19 cellular contexts compared by ENCODE assay signal in the genomic region with DNA sequence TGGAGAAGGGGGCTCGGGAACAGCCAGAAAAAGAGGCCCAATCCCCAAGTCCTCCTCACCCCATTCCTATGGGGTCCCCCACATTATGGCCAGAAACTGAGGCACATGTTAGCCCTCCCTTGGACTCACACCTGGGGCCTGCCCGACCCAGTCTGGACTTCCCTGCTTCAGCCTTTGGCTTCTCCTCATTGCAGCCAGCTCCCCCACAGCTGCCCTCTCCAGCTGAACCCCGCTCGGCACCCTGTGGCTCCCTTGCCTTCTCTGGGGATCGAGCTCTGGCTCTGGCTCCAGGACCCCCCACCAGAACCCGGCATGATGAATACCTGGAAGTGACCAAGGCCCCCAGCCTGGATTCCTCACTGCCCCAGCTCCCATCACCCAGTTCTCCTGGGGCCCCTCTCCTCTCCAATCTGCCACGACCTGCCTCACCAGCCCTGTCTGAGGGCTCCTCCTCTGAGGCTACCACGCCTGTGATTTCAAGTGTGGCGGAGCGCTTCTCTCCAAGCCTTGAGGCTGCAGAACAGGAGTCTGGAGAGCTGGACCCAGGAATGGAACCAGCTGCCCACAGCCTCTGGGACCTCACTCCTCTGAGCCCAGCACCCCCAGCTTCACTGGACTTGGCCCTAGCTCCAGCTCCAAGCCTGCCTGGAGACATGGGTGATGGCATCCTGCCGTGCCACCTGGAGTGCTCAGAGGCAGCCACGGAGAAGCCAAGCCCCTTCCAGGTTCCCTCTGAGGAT. TPM values are rescaled to one million over a fixed set of nuclear protein-coding genes. Genes with fewer than 3 reads are reported as not detected.
DNase-seq lines count a peak whose midpoint lies in the region; ATAC-seq, FAIRE-seq and TF ChIP-seq lines count a peak whose summit lies in the region.
"Had no signal": no experiment of that assay in that cellular context is flagged by ENCODE, and none has a peak within 500 bp of the region (broad histone marks: within the 10 kb centered on the region; RNA-seq: fewer than 3 reads in every experiment).

No MANE protein-coding gene starts in this region.

- no peak for TF ChIP-seq POLR2A in K562 (conservative IDR thresholded peaks at IDR 0.05)

- no peak overlapping the region for H3K4me3 ChIP-seq in K562

- no peak for DNase-seq in activated naive CD4-positive, alpha-beta T cell treated with anti-CD3 and anti-CD28 coated beads, Interleukin-2, amount 50 U/mL, for 72 hours (ENCODE audit: low spot score in 2 of 2)
- DNase-seq in activated naive CD4-positive, alpha-beta T cell treated with anti-CD3 and anti-CD28 coated beads, Interleukin-2, amount 50 U/mL, for 16 hours, result no peak
- peak in 1 of 4 experiments; percentile 2 for DNase-seq in K562 (ENCODE audit: extremely low read depth in 1 of 4, low spot score in 3 of 4)
- peak; percentile 68 for DNase-seq in mesenteric fat pad (ENCODE audit: low spot score)
- DNase-seq in stimulated activated naive B cell treated with anti-CD40 and anti-IgM and Interleukin-4, amounts not matched to agents 10 μg/mL and 1 μg/mL and 100 μg/mL, for 72 hours, result no peak
- no peak for DNase-seq in WTC11 (ENCODE audit: low spot score)
- DNase-seq: COR-L47, DMS153, DMS79 treated with DMSO at 0.1 percent for 48 hours, EL had no signal

- TF ChIP-seq RAD21 in K562 (CRISPR knock-in tag; conservative IDR thresholded peaks at IDR 0.05 in 1 of 2, IDR thresholded peaks at IDR 0.05 in 1 of 2), result no peak

- TF ChIP-seq CTCF in K562 (IDR thresholded peaks at IDR 0.05 in 2 of 3, conservative IDR thresholded peaks at IDR 0.05 in 1 of 3; ENCODE audit: insufficient read depth in 2 of 3, low read depth in 1 of 3, low read length in 3 of 3) (no peak), WTC11 (IDR thresholded peaks at IDR 0.05) (no peak)

- H3K27me3 Mint-ChIP-seq in stimulated activated naive B cell treated with anti-CD40 and anti-IgM and Interleukin-4, amounts not matched to agents 10 μg/mL and 1 μg/mL and 100 μg/mL, for 72 hours, result no peaks in the 10 kb centered on the region
- peaks cover 3% of the 10 kb centered on the region; the same call in 1 of the 2 replicates for H3K27me3 Mint-ChIP-seq in WTC11 (ENCODE audit: low read depth)

- FAIRE-seq in K562 (lab: Jason Lieb, UNC), result no peak
- FAIRE-seq: D721Med, G401.6, GM12892, H54 had no signal

- H3K27ac Mint-ChIP-seq in activated naive CD4-positive, alpha-beta T cell treated with anti-CD3 and anti-CD28 coated beads, Interleukin-2, amount 50 U/mL, for 72 hours, result peak overlapping the region; percentile 35 to 57
- peak overlapping the region; percentile 33 for H3K27ac Mint-ChIP-seq in stimulated activated naive B cell treated with anti-CD40 and anti-IgM and Interleukin-4, amounts not matched to agents 10 μg/mL and 1 μg/mL and 100 μg/mL, for 72 hours
- no peak overlapping the region for H3K27ac Mint-ChIP-seq in WTC11
- H3K27ac Mint-ChIP-seq: CD14-positive monocyte; CD8-positive, alpha-beta T cell had no signal

- no TSS peak for BruUV-seq in K562 (replicated peaks; lab: Mats Ljungman, UMichigan)

- H3K9me3 Mint-ChIP-seq in activated naive CD4-positive, alpha-beta T cell treated with anti-CD3 and anti-CD28 coated beads, Interleukin-2, amount 50 U/mL, for 72 hours, result no peaks in the 10 kb centered on the region
- no peaks in the 10 kb centered on the region for H3K9me3 Mint-ChIP-seq in stimulated activated naive B cell treated with anti-CD40 and anti-IgM and Interleukin-4, amounts not matched to agents 10 μg/mL and 1 μg/mL and 100 μg/mL, for 72 hours
- H3K9me3 Mint-ChIP-seq in WTC11, result no peaks in the 10 kb centered on the region
- H3K9me3 Mint-ChIP-seq: CD14-positive monocyte; CD8-positive, alpha-beta T cell had no signal

- in situ Hi-C loops in K562 (cut with MboI), result no loop called here

- H3K9me3 ChIP-seq in K562 (replicated peaks; ENCODE audit: control insufficient read depth, insufficient read depth, low read depth, low read length), result no peaks in the 10 kb centered on the region

- no peak overlapping the region for H3K4me2 ChIP-seq in K562 (ENCODE audit: insufficient read depth, low read length)

- H3K36me3 ChIP-seq in K562 (ENCODE audit: control insufficient read depth, insufficient read depth, low read length), result peaks cover 36% of the 10 kb centered on the region; the same call in 2 of the 3 replicates

- no peak for ATAC-seq in activated naive CD4-positive, alpha-beta T cell treated with anti-CD3 and anti-CD28 coated beads, Interleukin-2, amount 50 U/mL, for 72 hours
- ATAC-seq in K562 (no peak), GM21723 (IDR thresholded peaks at IDR 0.05; ENCODE audit: unreplicated experiment) (no peak), GM19397 (IDR thresholded peaks at IDR 0.05; ENCODE audit: unreplicated experiment) (no peak), WTC11 (no peak)
- no peak for ATAC-seq in stimulated activated naive B cell treated with anti-CD40 and anti-IgM and Interleukin-4, amounts not matched to agents 10 μg/mL and 1 μg/mL and 100 μg/mL, for 72 hours (replicated peaks)
- ATAC-seq: CD8-positive, alpha-beta T cell had no signal

- no peaks in the 10 kb centered on the region for H3K79me2 ChIP-seq in K562 (ENCODE audit: control insufficient read depth, insufficient read depth, low read length)

- H3K9ac ChIP-seq in K562 (ENCODE audit: insufficient read depth in 1 of 2, low read depth in 2 of 2, low read length in 2 of 2), result peak overlapping the region in 1 of 2 experiments; percentile 31; a peak in 1 of 4 replicates

- no peak for TF ChIP-seq EP300 in K562 (IDR thresholded peaks at IDR 0.05; ENCODE audit: low read length)

- H3K27me3 ChIP-seq in K562 (ENCODE audit: control insufficient read depth in 2 of 2, insufficient read depth in 2 of 2, low read length in 2 of 2), result no peaks in the 10 kb centered on the region

- H3K4me1 ChIP-seq in K562 (replicated peaks in 1 of 2; ENCODE audit: control insufficient read depth in 2 of 2, insufficient read depth in 2 of 2, low read length in 2 of 2), result peaks cover 4 to 12% of the 10 kb centered on the region in 2 experiments; a peak in 3 of 5 replicates

- intact Hi-C loops in K562 (cut with micrococcal nuclease), result no loop called here

- 81% methylated on average over 9 of the region's 12 CpGs for WGBS in K562 (ENCODE audit: insufficient coverage, low coverage, missing lambda C conversion rate)

- H3K4me1 Mint-ChIP-seq in stimulated activated naive B cell treated with anti-CD40 and anti-IgM and Interleukin-4, amounts not matched to agents 10 μg/mL and 1 μg/mL and 100 μg/mL, for 72 hours, result peaks cover 0 to 4% of the 10 kb centered on the region in 2 donors
- peaks cover 21% of the 10 kb centered on the region for H3K4me1 Mint-ChIP-seq in WTC11
- H3K4me1 Mint-ChIP-seq: CD14-positive monocyte had no signal

- H3K4me3 Mint-ChIP-seq in stimulated activated naive B cell treated with anti-CD40 and anti-IgM and Interleukin-4, amounts not matched to agents 10 μg/mL and 1 μg/mL and 100 μg/mL, for 72 hours, result no peak overlapping the region
- H3K4me3 Mint-ChIP-seq in WTC11, result no peak overlapping the region
- H3K4me3 Mint-ChIP-seq: CD14-positive monocyte; CD8-positive, alpha-beta T cell had no signal

- H2AFZ ChIP-seq in K562 (ENCODE audit: low read depth, low read length), result no peak overlapping the region

- peaks cover 5% of the 10 kb centered on the region; the same call in 1 of the 2 replicates for H4K20me1 ChIP-seq in K562 (replicated peaks; ENCODE audit: control insufficient read depth, insufficient read depth, low read length)

- no peaks in the 10 kb centered on the region for H3K36me3 Mint-ChIP-seq in activated naive CD4-positive, alpha-beta T cell treated with anti-CD3 and anti-CD28 coated beads, Interleukin-2, amount 50 U/mL, for 72 hours
- H3K36me3 Mint-ChIP-seq in stimulated activated naive B cell treated with anti-CD40 and anti-IgM and Interleukin-4, amounts not matched to agents 10 μg/mL and 1 μg/mL and 100 μg/mL, for 72 hours, result no peaks in the 10 kb centered on the region
- H3K36me3 Mint-ChIP-seq in WTC11, result no peaks in the 10 kb centered on the region
- H3K36me3 Mint-ChIP-seq: CD14-positive monocyte; CD8-positive, alpha-beta T cell had no signal

- peaks cover 7% of the 10 kb centered on the region for H3K9me1 ChIP-seq in K562 (ENCODE audit: control insufficient read depth, insufficient read depth, low read length)

- H3K27ac ChIP-seq in K562 (ENCODE audit: extremely low read depth, low read depth, low read length), result no peak overlapping the region
- H3K27ac ChIP-seq: 22Rv1 had no signal

- CTCF ChIA-PET in K562 (lab: Yijun Ruan, JAX; ENCODE audit: low intra/inter-chr PET ratio) (no interaction called here), WTC11 (lab: Charles Lee) (interaction anchor here (0.7 to 1.7 kb wide), 6 partner anchors 10 to 87 kb away, joined by 3 to 11 read pairs (median 4); no protein-coding TSS in a partner anchor)

- POLR2A ChIA-PET in K562 (lab: Yijun Ruan, JAX), result interaction anchor here (1.4 to 4.5 kb wide), 3 partner anchors 13 to 22 kb away, joined by 3 to 63 read pairs (median 9); a partner anchor contains a TSS
- POLR2A ChIA-PET in WTC11 (lab: Charles Lee), result no interaction called here

RNA-seq across cellular contexts. Expression of a gene that starts 10.6 kb away (rescaled TPM):
- 1 to 10 TPM in 1 of 2 donors, under 1 TPM in 1; 0.84 to 1.4 TPM for total RNA-seq in activated naive CD4-positive, alpha-beta T cell treated with anti-CD3 and anti-CD28 coated beads, Interleukin-2, amount 50 U/mL, for 72 hours
- 17.4 and 19.7 TPM in 2 replicates for total RNA-seq in K562 (2011; cell fraction: chromatin; rRNA removed; ENCODE audit: low replicate concordance)
- 13.9 and 17.8 TPM in 2 replicates for total RNA-seq in K562 (2011; cell fraction: nucleolus; rRNA removed)
- 14.8 and 16.3 TPM in 2 replicates for total RNA-seq in K562 (2011; cell fraction: nucleoplasm; rRNA removed)
- total RNA-seq in K562 (2014; rRNA removed), result 9.4 and 11.8 TPM in 2 replicates
- total RNA-seq in K562 (2014; rRNA removed; fragmentation: Illumina TruSeq; extraction: Trizol), result 6.9 and 7.3 TPM in 2 replicates
- 7.6 and 9.0 TPM in 2 replicates for total RNA-seq in K562 (2015; rRNA removed; fragmentation: Illumina TruSeq; extraction: Trizol)
- 18.6 and 20.3 TPM in 2 replicates for total RNA-seq in K562 (2021)
- 4.3 and 7.0 TPM in 2 replicates for polyA plus RNA-seq in K562 (2011; rRNA removed)
- 3.9 and 5.2 TPM in 2 replicates for polyA plus RNA-seq in K562 (2011; cell fraction: cytosol; rRNA removed)
- polyA plus RNA-seq in K562 (2011; cell fraction: nucleus; rRNA removed), result 4.0 and 5.8 TPM in 2 replicates
- 8.2 and 17.3 TPM in 2 replicates for polyA plus RNA-seq in K562 (2012)
- 12.5 and 13.4 TPM in 2 replicates for polyA plus RNA-seq in K562 (2014; fragmentation: Illumina TruSeq; extraction: Trizol)
- polyA plus RNA-seq in K562 (2014; fragmentation: Nextera tagmentation; extraction: Ambion mirVana), result 1 to 10 TPM; 2.0 to 5.6 TPM
- polyA plus RNA-seq in K562 (2014; rRNA removed), result 4.4 and 4.7 TPM in 2 replicates
- 18.8 and 20.5 TPM in 2 replicates for polyA minus RNA-seq in K562 (2011; rRNA and poly(A)+ RNA removed)
- 21.0 and 24.4 TPM in 2 replicates for polyA minus RNA-seq in K562 (2011; cell fraction: cytosol; rRNA and poly(A)+ RNA removed)
- 7.3 and 9.3 TPM in 2 replicates for polyA minus RNA-seq in K562 (2011; cell fraction: nucleus; rRNA and poly(A)+ RNA removed)
- 13.8 TPM for total RNA-seq in mesenteric fat pad
- total RNA-seq in WTC11 (2021), result 1.1 to 2.2 TPM (median 1.1 TPM) in 3 replicates

RNA-seq across cellular contexts. Expression of a gene that starts 35.0 kb away (rescaled TPM):
- 10 to 100 TPM; 24.0 to 35.9 TPM for total RNA-seq in activated naive CD4-positive, alpha-beta T cell treated with anti-CD3 and anti-CD28 coated beads, Interleukin-2, amount 50 U/mL, for 72 hours
- 87.9 and 206 TPM in 2 replicates for total RNA-seq in K562 (2011; cell fraction: chromatin; rRNA removed; ENCODE audit: low replicate concordance)
- total RNA-seq in K562 (2011; cell fraction: nucleolus; rRNA removed), result 50.7 and 55.4 TPM in 2 replicates
- total RNA-seq in K562 (2011; cell fraction: nucleoplasm; rRNA removed), result 69.3 and 81.3 TPM in 2 replicates
- total RNA-seq in K562 (2014; rRNA removed) (30.9 and 31.3 TPM in 2 replicates), K562 (2014; rRNA removed; fragmentation: Illumina TruSeq; extraction: Trizol) (37.6 and 38.1 TPM in 2 replicates), K562 (2015; rRNA removed; fragmentation: Illumina TruSeq; extraction: Trizol) (34.5 and 38.5 TPM in 2 replicates), K562 (2021) (32.8 and 32.9 TPM in 2 replicates), mesenteric fat pad (44.8 TPM), WTC11 (2021) (52.8 to 67.1 TPM (median 54.9 TPM) in 3 replicates)
- polyA plus RNA-seq in K562 (2011; rRNA removed) (58.1 and 63.3 TPM in 2 replicates), K562 (2014; fragmentation: Illumina TruSeq; extraction: Trizol) (26.7 and 29.6 TPM in 2 replicates), K562 (2014; fragmentation: Nextera tagmentation; extraction: Ambion mirVana) (1 to 10 TPM; 5.7 to 6.3 TPM), K562 (2014; rRNA removed) (22.6 and 23.2 TPM in 2 replicates)
- polyA plus RNA-seq in K562 (2011; cell fraction: cytosol; rRNA removed), result 21.5 and 33.6 TPM in 2 replicates
- 80.2 and 82.6 TPM in 2 replicates for polyA plus RNA-seq in K562 (2011; cell fraction: nucleus; rRNA removed)
- polyA plus RNA-seq in K562 (2012), result 24.7 and 25.9 TPM in 2 replicates
- 114 and 126 TPM in 2 replicates for polyA minus RNA-seq in K562 (2011; rRNA and poly(A)+ RNA removed)
- 37.3 and 40.7 TPM in 2 replicates for polyA minus RNA-seq in K562 (2011; cell fraction: cytosol; rRNA and poly(A)+ RNA removed)
- 56.7 and 78.5 TPM in 2 replicates for polyA minus RNA-seq in K562 (2011; cell fraction: nucleus; rRNA and poly(A)+ RNA removed)
